ENCODE assay signal across 29 cellular contexts in the genomic region with DNA sequence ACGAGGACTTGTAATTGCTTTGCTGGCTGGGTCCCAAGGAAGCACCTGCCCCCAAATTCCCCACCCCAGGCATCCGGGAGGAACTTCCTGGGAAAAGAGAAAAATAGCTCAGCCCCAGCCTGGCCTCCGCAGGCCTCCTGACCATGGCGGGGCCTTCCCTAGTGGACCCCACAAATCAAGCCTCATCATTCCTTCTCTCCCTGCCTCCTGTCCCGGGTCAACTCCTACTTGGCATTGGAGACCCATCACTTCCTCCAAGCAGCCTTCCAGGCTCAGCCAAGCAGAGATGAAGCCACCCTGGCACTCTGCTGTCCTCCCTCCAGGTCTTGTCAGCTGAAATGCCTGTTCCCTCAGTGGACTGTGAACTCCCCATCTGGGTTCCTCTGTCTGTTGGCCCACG. TPM values are rescaled to one million over a fixed set of nuclear protein-coding genes. Genes with fewer than 3 reads are reported as not detected.
DNase-seq lines count a peak whose midpoint lies in the region; ATAC-seq, FAIRE-seq and TF ChIP-seq lines count a peak whose summit lies in the region.
"Had no signal": no experiment of that assay in that cellular context is flagged by ENCODE, and none has a peak within 500 bp of the region (broad histone marks: within the 10 kb centered on the region; RNA-seq: fewer than 3 reads in every experiment).

No MANE protein-coding gene starts in this region.

- H3K4me3 ChIP-seq in H1 (ENCODE audit: extremely low read depth in 1 of 4, insufficient read depth in 2 of 4, low read depth in 3 of 4, low read length in 4 of 4) (no peak overlapping the region), neuronal stem cell (ENCODE audit: low read length in 2 of 2) (no peak overlapping the region), breast epithelium (no peak overlapping the region)
- H3K4me3 ChIP-seq: BLaER1 had no signal

- H3K18ac ChIP-seq in H1 (ENCODE audit: extremely low read depth, low read length), result no peak overlapping the region
- no peak overlapping the region for H3K18ac ChIP-seq in neuronal stem cell (ENCODE audit: low read length)

- no peaks in the 10 kb centered on the region; a peak in 1 of 7 replicates for H3K4me1 ChIP-seq in H1 (replicated peaks in 1 of 4; ENCODE audit: control insufficient read depth in 3 of 4, insufficient read depth in 4 of 4, low read length in 3 of 4)
- peaks cover 0 to 7% of the 10 kb centered on the region in 2 donors for H3K4me1 ChIP-seq in neuronal stem cell (ENCODE audit: control insufficient read depth in 2 of 2, insufficient read depth in 1 of 2, low read depth in 1 of 2, low read length in 2 of 2)
- no peaks in the 10 kb centered on the region for H3K4me1 ChIP-seq in breast epithelium
- H3K4me1 ChIP-seq: BE2C, BLaER1 had no signal

- no peak overlapping the region for H2BK5ac ChIP-seq in H1 (ENCODE audit: low read depth, low read length)
- no peak overlapping the region for H2BK5ac ChIP-seq in neuronal stem cell (ENCODE audit: low read length)

- no peak for FAIRE-seq in H1 (lab: Jason Lieb, UNC)
- FAIRE-seq: A204.1, GM12891, GM19239 had no signal

- H3K4me3 Mint-ChIP-seq in neural crest cell, result no peak overlapping the region
- H3K4me3 Mint-ChIP-seq: CD14-positive monocyte; CD4-positive, alpha-beta memory T cell; CD4-positive, CD25-positive, alpha-beta regulatory T cell; CD8-positive, alpha-beta memory T cell had no signal

- H3K4ac ChIP-seq in H1 (replicated peaks; ENCODE audit: insufficient read length, low read depth, low read length) (no peak overlapping the region), neuronal stem cell (ENCODE audit: low read length) (no peak overlapping the region)

- H3K14ac ChIP-seq in H1 (ENCODE audit: insufficient read length) (no peak overlapping the region), neuronal stem cell (ENCODE audit: low read length) (no peak overlapping the region)

- intact Hi-C loops in breast epithelium (cut with DNase I; ENCODE audit: low total_unique reads), result no loop called here

- no peak overlapping the region for H3K9ac ChIP-seq in H1 (replicated peaks in 1 of 4; ENCODE audit: extremely low read depth in 1 of 4, low read depth in 3 of 4, low read length in 3 of 4)
- H3K9ac ChIP-seq in neuronal stem cell (ENCODE audit: low read depth, low read length, poor library complexity), result no peak overlapping the region
- H3K9ac ChIP-seq: BLaER1 had no signal

- H3K4me1 Mint-ChIP-seq in neural crest cell, result peaks cover 2% of the 10 kb centered on the region
- H3K4me1 Mint-ChIP-seq: CD14-positive monocyte; CD4-positive, alpha-beta memory T cell; CD4-positive, CD25-positive, alpha-beta regulatory T cell; CD8-positive, alpha-beta memory T cell had no signal

- H3K4me2 ChIP-seq in H1 (ENCODE audit: insufficient read depth in 1 of 2, low read depth in 2 of 2, low read length in 2 of 2) (no peak overlapping the region), neuronal stem cell (ENCODE audit: insufficient read depth, low read length, poor library complexity, severe bottlenecking) (no peak overlapping the region)
- H3K4me2 ChIP-seq: BLaER1 had no signal

- no peak overlapping the region for H2BK20ac ChIP-seq in H1 (ENCODE audit: low read length)

- H2BK12ac ChIP-seq in H1 (ENCODE audit: low read depth, low read length) (no peak overlapping the region), neuronal stem cell (ENCODE audit: low read length) (no peak overlapping the region)

- H2BK120ac ChIP-seq in H1 (replicated peaks; ENCODE audit: low read depth, low read length), result no peak overlapping the region
- H2BK120ac ChIP-seq in neuronal stem cell (ENCODE audit: low read depth, low read length), result no peak overlapping the region

- no peak overlapping the region for H2BK15ac ChIP-seq in H1 (ENCODE audit: low read length)
- peak overlapping the region; percentile 15 for H2BK15ac ChIP-seq in neuronal stem cell (ENCODE audit: low read length)

- DNase-seq in H1 (ENCODE audit: low read depth in 1 of 2, low spot score in 2 of 2) (no peak), neural crest cell (ENCODE audit: low read depth, low spot score) (no peak), neuronal stem cell (ENCODE audit: low spot score) (no peak), epidermal melanocyte (ENCODE audit: insufficient read length, low spot score) (no peak), breast epithelium (ENCODE audit: low spot score in 2 of 2) (no peak), NCI-H2227 treated with DMSO at 0.1 percent for 48 hours (lab: John Stamatoyannopoulos, UW) (no peak)
- DNase-seq: 8988T; ACHN; BE2C; C1 segment of cervical spinal cord; CD4-positive, alpha-beta memory T cell; CD4-positive, CD25-positive, alpha-beta regulatory T cell; CD8-positive, alpha-beta memory T cell; COR-L47; DMS 273 treated with DMSO at 0.1 percent for 48 hours; DMS153; DMS53; DMS79; DND-41; EL; GDM1 had no signal

- CTCF ChIA-PET in H1 (lab: Charles Lee; ENCODE audit: partially characterized antibody), result interaction anchor here (0.8 to 0.9 kb wide), 2 partner anchors 19 to 36 kb away, joined by 3 read pairs; no protein-coding TSS in a partner anchor

- H3K27ac Mint-ChIP-seq in neural crest cell (ENCODE audit: unreplicated experiment), result peak overlapping the region; percentile 35
- H3K27ac Mint-ChIP-seq: CD4-positive, CD25-positive, alpha-beta regulatory T cell had no signal

- no peak for ATAC-seq in GM19395 (IDR thresholded peaks at IDR 0.05; ENCODE audit: unreplicated experiment)

- H4K8ac ChIP-seq in H1 (ENCODE audit: extremely low read depth, insufficient read depth, low read length) (peak overlapping the region; percentile 35; the same call in 1 of the 2 replicates), neuronal stem cell (ENCODE audit: low read depth, low read length) (no peak overlapping the region)

- H3K79me2 ChIP-seq in H1 (ENCODE audit: control insufficient read depth in 1 of 2, insufficient read depth in 2 of 2, low read length in 2 of 2), result no peaks in the 10 kb centered on the region

- no peaks in the 10 kb centered on the region for H3K36me3 Mint-ChIP-seq in neural crest cell (ENCODE audit: low read depth)
- H3K36me3 Mint-ChIP-seq: CD14-positive monocyte; CD4-positive, alpha-beta memory T cell; CD4-positive, CD25-positive, alpha-beta regulatory T cell; CD8-positive, alpha-beta memory T cell had no signal

- H4K20me1 ChIP-seq in H1 (replicated peaks in 1 of 2; ENCODE audit: control insufficient read depth in 1 of 2, insufficient read depth in 2 of 2, low read length in 2 of 2), result peaks cover 0 to 9% of the 10 kb centered on the region in 2 experiments
- H4K20me1 ChIP-seq: BLaER1 had no signal

- TF ChIP-seq POLR2A in H1 (IDR thresholded peaks at IDR 0.05; ENCODE audit: control extremely low read depth in 1 of 2, low read depth in 2 of 2, low read length in 2 of 2), result no peak
- no peak for TF ChIP-seq POLR2A in breast epithelium (IDR thresholded peaks at IDR 0.05)

- POLR2A ChIA-PET in H1 (lab: Charles Lee; ENCODE audit: partially characterized antibody), result no interaction called here

- H3K27me3 ChIP-seq in H1 (replicated peaks in 1 of 4; ENCODE audit: control insufficient read depth in 3 of 4, extremely low read depth in 1 of 4, insufficient read depth in 3 of 4, low read length in 3 of 4) (no peaks in the 10 kb centered on the region), neuronal stem cell (ENCODE audit: control insufficient read depth in 3 of 3, insufficient read depth in 3 of 3, low read depth in 1 of 3, low read length in 3 of 3) (peaks cover 0 to 3% (median 0%) of the 10 kb centered on the region in 3 experiments), breast epithelium (no peaks in the 10 kb centered on the region)
- H3K27me3 ChIP-seq: BE2C, BLaER1 had no signal

- TF ChIP-seq EP300 in H1 (IDR thresholded peaks at IDR 0.05; ENCODE audit: borderline replicate concordance in 1 of 2, low read depth in 2 of 2, low read length in 2 of 2), result no peak

- H3K9me3 ChIP-seq in H1 (ENCODE audit: insufficient read depth in 2 of 2, low read depth in 1 of 2, low read length in 1 of 2) (no peaks in the 10 kb centered on the region), neuronal stem cell (replicated peaks in 1 of 2; ENCODE audit: control insufficient read depth in 2 of 2, insufficient read depth in 1 of 2, low read depth in 1 of 2, low read length in 2 of 2) (no peaks in the 10 kb centered on the region), breast epithelium (no peaks in the 10 kb centered on the region)
- H3K9me3 ChIP-seq: BE2C, BLaER1 had no signal

- H3K23ac ChIP-seq in H1 (ENCODE audit: insufficient read length), result no peak overlapping the region
- H3K23ac ChIP-seq in neuronal stem cell (ENCODE audit: low read depth, low read length, poor library complexity), result peak overlapping the region; percentile 17

- WGBS in H1 (ENCODE audit: extremely low coverage in 1 of 2, insufficient coverage in 1 of 2, insufficient read length in 1 of 2, insufficient replicate concordance in 2 of 2, low coverage in 1 of 2, low lambda C conversion rate in 2 of 2, missing lambda C conversion rate in 1 of 2), 2 experiments, result 93% methylated on average over 6 of the region's 6 CpGs; no CpG with 5 or more reads in 1 of the 2 experiments
- WGBS in neuronal stem cell (ENCODE audit: extremely low coverage in 2 of 2, insufficient read length in 2 of 2, insufficient replicate concordance in 1 of 2), 2 donors, result no CpG with 5 or more reads among the region's 6 CpGs

- H3K27me3 Mint-ChIP-seq in neural crest cell (ENCODE audit: low read depth), result no peaks in the 10 kb centered on the region
- H3K27me3 Mint-ChIP-seq: CD4-positive, CD25-positive, alpha-beta regulatory T cell had no signal

- H2AFZ ChIP-seq in H1 (ENCODE audit: low read length), result no peak overlapping the region
- no peak overlapping the region for H2AFZ ChIP-seq in neuronal stem cell (ENCODE audit: low read length)

- no peaks in the 10 kb centered on the region for H3K23me2 ChIP-seq in H1 (ENCODE audit: low read depth, low read length)

- no peak overlapping the region for H4K5ac ChIP-seq in H1 (ENCODE audit: insufficient read length, low read depth, low read length)

- H3K36me3 ChIP-seq in H1 (ENCODE audit: control insufficient read depth in 2 of 4, insufficient read depth in 4 of 4, low read length in 3 of 4), result no peaks in the 10 kb centered on the region
- no peaks in the 10 kb centered on the region for H3K36me3 ChIP-seq in neuronal stem cell (replicated peaks in 1 of 2; ENCODE audit: control insufficient read depth in 2 of 2, insufficient read depth in 2 of 2, low read length in 2 of 2)
- no peaks in the 10 kb centered on the region for H3K36me3 ChIP-seq in breast epithelium
- H3K36me3 ChIP-seq: BE2C, BLaER1 had no signal

- TF ChIP-seq CTCF in H1 (IDR thresholded peaks at IDR 0.05; ENCODE audit: control extremely low read depth in 1 of 3, insufficient read depth in 1 of 3, low read depth in 1 of 3, low read length in 3 of 3) (no peak), neural crest cell (conservative IDR thresholded peaks at IDR 0.05) (no peak), breast epithelium (IDR thresholded peaks at IDR 0.05) (no peak)

- H3K9me3 Mint-ChIP-seq in neural crest cell, result no peaks in the 10 kb centered on the region

- H3K27ac ChIP-seq in H1 (ENCODE audit: low read depth, low read length) (no peak overlapping the region), neuronal stem cell (replicated peaks; ENCODE audit: low read length) (no peak overlapping the region), breast epithelium (no peak overlapping the region)
- H3K27ac ChIP-seq: BLaER1 had no signal

- H2AK5ac ChIP-seq in H1 (ENCODE audit: low read depth, low read length) (no peak overlapping the region), neuronal stem cell (ENCODE audit: low read depth, low read length) (peak overlapping the region; percentile 91)

- peaks cover 6% of the 10 kb centered on the region for H3K79me1 ChIP-seq in H1 (ENCODE audit: low read depth, low read length)
- no peaks in the 10 kb centered on the region for H3K79me1 ChIP-seq in neuronal stem cell (ENCODE audit: low read depth, low read length)

- no peak for TF ChIP-seq RAD21 in H1 (IDR thresholded peaks at IDR 0.05 in 1 of 2, conservative IDR thresholded peaks at IDR 0.05 in 1 of 2; ENCODE audit: low read depth in 2 of 2, low read length in 2 of 2)

- H3K56ac ChIP-seq in H1 (replicated peaks; ENCODE audit: insufficient read length, low read depth, low read length), result no peak overlapping the region

- H4K91ac ChIP-seq in H1 (replicated peaks; ENCODE audit: insufficient read length, low read length) (no peak overlapping the region), neuronal stem cell (ENCODE audit: low read depth, low read length, poor library complexity) (no peak overlapping the region)

RNA-seq across cellular contexts. Expression of gene AJAP1, which starts 38.0 kb away (rescaled TPM):
- total RNA-seq in H1 (2021; fragmentation: NEBNext Ultra II Directional; extraction: Animal tissue kit (Norgen Biotek cat#: 25700)), result 6.2 and 6.6 TPM in 2 replicates
- 1.9 and 2.2 TPM in 2 replicates for polyA plus RNA-seq in H1 (2011; rRNA removed)
- polyA plus RNA-seq in H1 (2011; cell fraction: cytosol; rRNA removed), result 1.7 TPM
- polyA plus RNA-seq in H1 (2011; cell fraction: nucleus; rRNA removed), result 3.2 TPM
- polyA plus RNA-seq in H1 (2012, experiment 1 of 2), result 1.9 to 2.8 TPM (median 2.2 TPM) in 4 replicates
- polyA plus RNA-seq in H1 (2012, experiment 2 of 2), result 1.4 TPM
- polyA plus RNA-seq in H1 (2013, experiment 1 of 2), result 2.6 TPM
- polyA plus RNA-seq in H1 (2013, experiment 2 of 2), result 2.9 TPM
- polyA minus RNA-seq in H1 (2011; rRNA and poly(A)+ RNA removed), result 1.5 and 2.4 TPM in 2 replicates
- polyA minus RNA-seq in H1 (2011; cell fraction: cytosol; rRNA and poly(A)+ RNA removed), result 0.95 TPM
- polyA minus RNA-seq in H1 (2011; cell fraction: nucleus; rRNA and poly(A)+ RNA removed), result 3.6 TPM
- 1.2 and 1.4 TPM in 2 replicates for total RNA-seq in neural crest cell
- polyA plus RNA-seq in neuronal stem cell (2013, experiment 1 of 2), result 0.32 TPM
- polyA plus RNA-seq in neuronal stem cell (2013, experiment 2 of 2), result 0.42 TPM
- total RNA-seq in breast epithelium, result under 1 TPM; 0.16 to 0.66 (median 0.44) TPM
- total RNA-seq: A673; CD8-positive, alpha-beta memory T cell had no signal
- polyA plus RNA-seq: AG04450; CD14-positive monocyte; CD4-positive, alpha-beta memory T cell; CD8-positive, alpha-beta memory T cell had no signal
